Comparison of ENCODE assay signal across 8 cellular contexts in the genomic region with DNA sequence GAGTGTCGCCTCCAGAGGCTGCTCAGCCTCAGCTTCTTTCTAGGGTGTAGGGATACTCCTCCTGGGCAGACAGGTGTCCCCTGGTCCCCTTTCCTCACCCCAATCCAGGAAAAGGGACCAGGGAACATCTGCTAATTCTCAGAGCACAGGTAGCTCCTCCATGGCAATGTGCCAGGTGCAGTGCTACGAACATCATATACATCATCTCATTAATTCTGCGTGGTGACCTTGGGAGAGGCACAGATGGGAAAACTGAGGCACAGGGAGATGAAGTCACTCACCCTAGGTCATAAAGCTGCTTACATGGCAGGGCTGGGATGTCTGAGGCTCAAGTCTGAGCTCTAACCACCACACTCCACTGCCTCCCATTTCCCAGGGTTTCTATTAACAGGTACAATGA. TPM values are rescaled to one million over a fixed set of nuclear protein-coding genes. Genes with fewer than 3 reads are reported as not detected.
A peak's percentile ranks its signal among the peaks of the same experiment; 100 is the strongest.
DNase-seq lines count a peak whose midpoint lies in the region; ATAC-seq and TF ChIP-seq lines count a peak whose summit lies in the region.

No MANE protein-coding gene starts in this region.

- H3K27ac Mint-ChIP-seq in activated T-helper 17 cell treated with anti-CD3 and anti-CD28 coated beads, Interleukin-2, amount 50 U/mL, for 72 hours, result peak overlapping the region; percentile 63

- H4K20me1 ChIP-seq in SK-N-SH (ENCODE audit: insufficient read depth), result peaks cover 9% of the 10 kb centered on the region

- H3K9me2 ChIP-seq in SK-N-SH, result no peaks in the 10 kb centered on the region

- CTCF ChIA-PET in SK-N-SH (lab: Yijun Ruan, JAX), result interaction anchor here (0.6 to 3.3 kb wide), 10 partner anchors 9 to 219 kb away, joined by 3 to 15 read pairs (median 5); partner anchors contain the start of gene HDAC5

- H3K4me1 ChIP-seq in SK-N-SH (ENCODE audit: control insufficient read depth in 1 of 2, insufficient read depth in 2 of 2, low read depth in 1 of 2, low read length in 1 of 2) (peaks cover 36 to 48% of the 10 kb centered on the region in 2 experiments), right lobe of liver (peaks cover 2 to 51% (median 28%) of the 10 kb centered on the region in 4 donors), BE2C (peaks cover 38% of the 10 kb centered on the region)

- 90% methylated on average over 3 of the region's 3 CpGs for WGBS in SK-N-SH (ENCODE audit: low lambda C conversion rate)
- WGBS in right lobe of liver (ENCODE audit: insufficient coverage, low coverage, low lambda C conversion rate, missing lambda C conversion rate), result no CpG with 5 or more reads among the region's 3 CpGs

- H3K27me3 ChIP-seq in SK-N-SH (ENCODE audit: insufficient read depth), result no peaks in the 10 kb centered on the region
- H3K27me3 ChIP-seq in right lobe of liver, result no peaks in the 10 kb centered on the region
- H3K27me3 ChIP-seq in BE2C, result no peaks in the 10 kb centered on the region

- TF ChIP-seq CTCF in SK-N-SH (IDR thresholded peaks at IDR 0.05), result no peak
- no peak for TF ChIP-seq CTCF in right lobe of liver (IDR thresholded peaks at IDR 0.05)
- TF ChIP-seq CTCF in BE2C (IDR thresholded peaks at IDR 0.05; ENCODE audit: low read depth, low read length), result no peak

- no peak overlapping the region for H3K4me3 ChIP-seq in SK-N-SH (ENCODE audit: low read depth in 2 of 2, low read length in 1 of 2)
- H3K4me3 ChIP-seq in right lobe of liver, result no peak overlapping the region
- H3K4me3 ChIP-seq in BE2C (ENCODE audit: low read depth, low read length), result no peak overlapping the region

- peaks cover 33% of the 10 kb centered on the region for H3K79me2 ChIP-seq in SK-N-SH (ENCODE audit: insufficient read depth)

- intact Hi-C loops in right lobe of liver (cut with DNase I), result no loop called here

- peaks cover 21% of the 10 kb centered on the region for H3F3A ChIP-seq in SK-N-SH (replicated peaks; ENCODE audit: insufficient read depth)

- no peak for TF ChIP-seq RAD21 in SK-N-SH (IDR thresholded peaks at IDR 0.05; ENCODE audit: low read length)

- ATAC-seq in SK-N-SH treated with all-trans-retinoic acid at 6 μM for 48 hours (no peak), right lobe of liver (no peak), GM21619 (IDR thresholded peaks at IDR 0.05; ENCODE audit: unreplicated experiment) (no peak)
- no peak for ATAC-seq in activated T-helper 17 cell treated with anti-CD3 and anti-CD28 coated beads, Interleukin-2, amount 50 U/mL, for 72 hours (replicated peaks)

- H2AFZ ChIP-seq in SK-N-SH (ENCODE audit: low read depth), result no peak overlapping the region

- H3K4me3 Mint-ChIP-seq in activated T-helper 17 cell treated with anti-CD3 and anti-CD28 coated beads, Interleukin-2, amount 50 U/mL, for 72 hours, result no peak overlapping the region

- H3K4me1 Mint-ChIP-seq in activated T-helper 17 cell treated with anti-CD3 and anti-CD28 coated beads, Interleukin-2, amount 50 U/mL, for 72 hours, result peaks cover 13% of the 10 kb centered on the region

- peaks cover 11% of the 10 kb centered on the region for H3K36me3 Mint-ChIP-seq in activated T-helper 17 cell treated with anti-CD3 and anti-CD28 coated beads, Interleukin-2, amount 50 U/mL, for 72 hours (ENCODE audit: low read depth)

- H3K4me2 ChIP-seq in SK-N-SH, result peak overlapping the region; percentile 83

- no peaks in the 10 kb centered on the region for H3K27me3 Mint-ChIP-seq in activated T-helper 17 cell treated with anti-CD3 and anti-CD28 coated beads, Interleukin-2, amount 50 U/mL, for 72 hours

- H3K36me3 ChIP-seq in SK-N-SH (replicated peaks in 1 of 2; ENCODE audit: control insufficient read depth in 1 of 2, insufficient read depth in 2 of 2, low read length in 1 of 2) (peaks cover 3% of the 10 kb centered on the region in 2 experiments), right lobe of liver (no peaks in the 10 kb centered on the region), BE2C (no peaks in the 10 kb centered on the region; the same call in none of the 2 replicates)

- peak overlapping the region; percentile 85 to 97; a peak in 3 of 4 replicates for H3K27ac ChIP-seq in SK-N-SH (ENCODE audit: low read depth in 2 of 2, low read length in 1 of 2)
- peak overlapping the region in 2 of 3 donors; percentile 54 to 89 for H3K27ac ChIP-seq in right lobe of liver
- peak overlapping the region; percentile 98 for H3K27ac ChIP-seq in temporal lobe (ENCODE audit: low read depth, low read length)

- H3K9me3 ChIP-seq in SK-N-SH (no peaks in the 10 kb centered on the region), right lobe of liver (no peaks in the 10 kb centered on the region), BE2C (no peaks in the 10 kb centered on the region)

- DNase-seq in SK-N-SH, result no peak
- DNase-seq in right lobe of liver, result no peak
- no peak for DNase-seq in BE2C
- no peak for DNase-seq in HT-29 (ENCODE audit: low spot score)

- H3K9ac ChIP-seq in SK-N-SH, result no peak overlapping the region; the same call in 1 of the 2 replicates

- POLR2A ChIA-PET in SK-N-SH (lab: Yijun Ruan, JAX), result interaction anchor here (1.0 to 1.1 kb wide), 2 partner anchors 10 to 42 kb away, joined by 3 to 7 read pairs; no protein-coding TSS in a partner anchor

- TF ChIP-seq EP300 in SK-N-SH (IDR thresholded peaks at IDR 0.05; ENCODE audit: borderline replicate concordance in 1 of 2, low read depth in 1 of 2, low read length in 1 of 2), result no peak

- TF ChIP-seq POLR2A in right lobe of liver (IDR thresholded peaks at IDR 0.05), result no peak

- no peaks in the 10 kb centered on the region for H3K9me3 Mint-ChIP-seq in activated T-helper 17 cell treated with anti-CD3 and anti-CD28 coated beads, Interleukin-2, amount 50 U/mL, for 72 hours

TF ChIP-seq in SK-N-SH, 30 proteins besides CTCF, POLR2A, EP300 and RAD21 (continues in another document):
- TF ChIP-seq TAF1 (IDR thresholded peaks at IDR 0.05; ENCODE audit: borderline replicate concordance, low read depth, low read length), result no peak
- TF ChIP-seq FOXJ3 (CRISPR knock-in tag; IDR thresholded peaks at IDR 0.05), result no peak
- TF ChIP-seq RXRA (IDR thresholded peaks at IDR 0.05; ENCODE audit: borderline replicate concordance, low read depth), result no peak

TF ChIP-seq in SK-N-SH treated with all-trans-retinoic acid at 6 μM for 48 hours, 23 proteins besides CTCF, POLR2A, EP300 and RAD21 (continues in another document):
- no peak for TF ChIP-seq ZC3H10 (CRISPR knock-in tag; IDR thresholded peaks at IDR 0.05)

RNA-seq across cellular contexts. Expression of gene HDAC5, which starts 11.7 kb away (rescaled TPM):
- 19.0 and 21.0 TPM in 2 replicates for polyA plus RNA-seq in SK-N-SH (2012; rRNA removed)
- polyA plus RNA-seq in SK-N-SH (2012; cell fraction: cytosol; rRNA removed), result 6.4 and 12.2 TPM in 2 replicates
- polyA plus RNA-seq in SK-N-SH (2012; cell fraction: nucleus; rRNA removed), result 32.3 and 34.8 TPM in 2 replicates
- 10 to 100 TPM; 11.0 to 45.4 TPM for total RNA-seq in activated T-helper 17 cell treated with anti-CD3 and anti-CD28 coated beads, Interleukin-2, amount 50 U/mL, for 72 hours
- total RNA-seq in right lobe of liver (10 to 100 TPM; 12.0 to 26.4 (median 15.5) TPM), temporal lobe (60.2 TPM)
- 179 TPM for polyA plus RNA-seq in BE2C (2012; ENCODE audit: insufficient read depth, insufficient read length, low read depth)
- total RNA-seq in HT-29 (2014; rRNA removed; shearing (Covaris generic)), result 54.8 and 56.3 TPM in 2 replicates

RNA-seq across cellular contexts. Expression of gene HROB, which starts 30.0 kb away (rescaled TPM):
- 3.2 and 4.0 TPM in 2 replicates for polyA plus RNA-seq in SK-N-SH (2012; rRNA removed)
- polyA plus RNA-seq in SK-N-SH (2012; cell fraction: cytosol; rRNA removed), result 1.3 and 2.0 TPM in 2 replicates
- 10.1 TPM in 2 replicates for polyA plus RNA-seq in SK-N-SH (2012; cell fraction: nucleus; rRNA removed)
- total RNA-seq in activated T-helper 17 cell treated with anti-CD3 and anti-CD28 coated beads, Interleukin-2, amount 50 U/mL, for 72 hours, result 10 to 100 TPM; 17.9 to 23.2 TPM
- total RNA-seq in right lobe of liver, result 1 to 10 TPM in 1 of 6 experiments, under 1 TPM in 5; 0.20 to 1.1 (median 0.40) TPM
- total RNA-seq in temporal lobe, result 0.74 TPM
- polyA plus RNA-seq in BE2C (2012; ENCODE audit: insufficient read depth, insufficient read length, low read depth), result 2.1 TPM
- 5.8 and 7.8 TPM in 2 replicates for total RNA-seq in HT-29 (2014; rRNA removed; shearing (Covaris generic))

RNA-seq across cellular contexts. Expression of gene G6PC3, which starts 41.2 kb away (rescaled TPM):
- 158 and 166 TPM in 2 replicates for polyA plus RNA-seq in SK-N-SH (2012; rRNA removed)
- polyA plus RNA-seq in SK-N-SH (2012; cell fraction: cytosol; rRNA removed), result 87.1 and 148 TPM in 2 replicates
- 45.7 and 77.2 TPM in 2 replicates for polyA plus RNA-seq in SK-N-SH (2012; cell fraction: nucleus; rRNA removed)
- 10 to 100 TPM; 14.9 to 22.8 TPM for total RNA-seq in activated T-helper 17 cell treated with anti-CD3 and anti-CD28 coated beads, Interleukin-2, amount 50 U/mL, for 72 hours
- total RNA-seq in right lobe of liver (10 to 100 TPM in 2 of 6 experiments, 1 to 10 TPM in 4; 5.9 to 24.2 (median 9.9) TPM), temporal lobe (11.3 TPM)
- 92.3 TPM for polyA plus RNA-seq in BE2C (2012; ENCODE audit: insufficient read depth, insufficient read length, low read depth)
- 64.6 and 74.2 TPM in 2 replicates for total RNA-seq in HT-29 (2014; rRNA removed; shearing (Covaris generic))

RNA-seq across cellular contexts. Expression of gene LSM12, which starts 45.3 kb away (rescaled TPM):
- 26.6 and 31.3 TPM in 2 replicates for polyA plus RNA-seq in SK-N-SH (2012; rRNA removed)
- polyA plus RNA-seq in SK-N-SH (2012; cell fraction: cytosol; rRNA removed), result 33.4 and 36.1 TPM in 2 replicates
- polyA plus RNA-seq in SK-N-SH (2012; cell fraction: nucleus; rRNA removed), result 14.7 and 23.4 TPM in 2 replicates
- total RNA-seq in activated T-helper 17 cell treated with anti-CD3 and anti-CD28 coated beads, Interleukin-2, amount 50 U/mL, for 72 hours, result 10 to 100 TPM; 78.6 to 87.6 TPM
- total RNA-seq in right lobe of liver (10 to 100 TPM; 24.2 to 30.6 (median 29.4) TPM), temporal lobe (11.6 TPM)
- 48.8 TPM for polyA plus RNA-seq in BE2C (2012; ENCODE audit: insufficient read depth, insufficient read length, low read depth)
- total RNA-seq in HT-29 (2014; rRNA removed; shearing (Covaris generic)), result 38.9 and 50.0 TPM in 2 replicates

RNA-seq across cellular contexts. Expression of gene ASB16, which starts 58.7 kb away (rescaled TPM):
- not detected in 2 replicates for polyA plus RNA-seq in SK-N-SH (2012; rRNA removed)
- polyA plus RNA-seq in SK-N-SH (2012; cell fraction: cytosol; rRNA removed), result 0.01 and 0.03 TPM in 2 replicates
- polyA plus RNA-seq in SK-N-SH (2012; cell fraction: nucleus; rRNA removed), result 0.14 TPM in 2 replicates
- under 1 TPM; 0.22 to 0.58 TPM for total RNA-seq in activated T-helper 17 cell treated with anti-CD3 and anti-CD28 coated beads, Interleukin-2, amount 50 U/mL, for 72 hours
- total RNA-seq in right lobe of liver (1 to 10 TPM in 1 of 6 experiments, not detected in 5; 1.5 TPM), temporal lobe (not detected)
- polyA plus RNA-seq in BE2C (2012; ENCODE audit: insufficient read depth, insufficient read length, low read depth), result 2.3 TPM
- 0.03 TPM in 1 of 2 replicates, not detected in the other for total RNA-seq in HT-29 (2014; rRNA removed; shearing (Covaris generic))
